Comparison of ENCODE assay signal across 1 cellular context in the genomic region with DNA sequence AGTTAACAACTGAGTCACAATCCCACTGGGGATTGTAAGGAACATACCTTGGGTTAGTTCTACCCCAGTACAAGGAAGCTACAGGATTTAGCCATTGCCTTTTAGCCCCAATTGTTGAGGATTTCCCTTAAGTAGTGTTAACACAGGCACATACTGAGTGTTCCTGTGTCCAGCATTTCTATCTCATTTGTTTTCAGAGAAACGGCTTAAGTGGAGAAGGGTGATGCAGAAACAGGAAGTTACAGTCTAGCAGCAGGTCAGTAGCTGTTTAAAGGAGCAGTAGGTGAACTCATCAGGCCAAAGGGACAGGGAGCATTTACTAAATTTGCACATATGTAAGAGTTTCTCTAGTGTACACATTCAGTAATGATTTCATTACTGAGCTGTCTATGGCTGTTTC.
TF ChIP-seq lines count a peak whose summit lies in the region.

No MANE protein-coding gene starts in this region.

TF ChIP-seq in IMR-90, 13 proteins besides CTCF, POLR2A, EP300 and RAD21 (continued from another document):
- TF ChIP-seq, protein P1, sequence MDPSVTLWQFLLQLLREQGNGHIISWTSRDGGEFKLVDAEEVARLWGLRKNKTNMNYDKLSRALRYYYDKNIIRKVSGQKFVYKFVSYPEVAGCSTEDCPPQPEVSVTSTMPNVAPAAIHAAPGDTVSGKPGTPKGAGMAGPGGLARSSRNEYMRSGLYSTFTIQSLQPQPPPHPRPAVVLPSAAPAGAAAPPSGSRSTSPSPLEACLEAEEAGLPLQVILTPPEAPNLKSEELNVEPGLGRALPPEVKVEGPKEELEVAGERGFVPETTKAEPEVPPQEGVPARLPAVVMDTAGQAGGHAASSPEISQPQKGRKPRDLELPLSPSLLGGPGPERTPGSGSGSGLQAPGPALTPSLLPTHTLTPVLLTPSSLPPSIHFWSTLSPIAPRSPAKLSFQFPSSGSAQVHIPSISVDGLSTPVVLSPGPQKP (IDR thresholded peaks at IDR 0.05; ENCODE audit: borderline replicate concordance, low read depth, low read length) = no peak
- no peak for TF ChIP-seq CEBPB (IDR thresholded peaks at IDR 0.05; ENCODE audit: low read depth, low read length)
- no peak for TF ChIP-seq MAFK (IDR thresholded peaks at IDR 0.05; ENCODE audit: low read depth, low read length)
- no peak for TF ChIP-seq SMC3 (IDR thresholded peaks at IDR 0.05; ENCODE audit: low read depth, low read length)
- no peak for TF ChIP-seq NFE2L2 (IDR thresholded peaks at IDR 0.05; ENCODE audit: low read depth, low read length)
- TF ChIP-seq MXI1 (IDR thresholded peaks at IDR 0.05; ENCODE audit: borderline replicate concordance, low read depth, low read length) = no peak
- no peak for TF ChIP-seq FOS (IDR thresholded peaks at IDR 0.05; ENCODE audit: low read depth, low read length)
- TF ChIP-seq USF2 (IDR thresholded peaks at IDR 0.05; ENCODE audit: low read depth, low read length) = no peak
- no peak for TF ChIP-seq RCOR1 (IDR thresholded peaks at IDR 0.05; ENCODE audit: insufficient replicate concordance, low read length)
- no peak for TF ChIP-seq BHLHE40 (IDR thresholded peaks at IDR 0.05; ENCODE audit: low read depth, low read length)
